In the genomic region with DNA sequence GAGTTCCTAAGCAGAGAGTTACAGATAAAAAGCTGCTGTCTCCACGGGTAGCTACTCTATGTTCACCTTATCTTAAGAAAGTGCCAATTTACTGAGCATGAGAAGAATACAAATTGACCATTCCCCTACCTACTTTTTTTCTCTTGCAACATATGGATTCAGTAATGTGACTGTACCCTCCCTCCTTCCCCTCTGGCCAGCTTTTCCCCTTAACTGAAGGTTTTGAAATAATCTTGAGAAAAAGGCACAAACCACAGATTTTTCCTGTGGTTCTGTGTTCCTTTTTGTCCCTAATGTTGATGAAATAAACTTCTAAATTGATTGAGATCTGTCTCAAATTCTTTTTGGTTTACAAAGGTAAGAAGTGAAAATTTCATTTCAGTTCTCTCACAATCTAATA, we compare ENCODE assay signal across 18 cellular contexts. TPM values are rescaled to one million over a fixed set of nuclear protein-coding genes. Genes with fewer than 3 reads are reported as not detected.
DNase-seq lines count a peak whose midpoint lies in the region; ATAC-seq and TF ChIP-seq lines count a peak whose summit lies in the region.
"Had no signal": no experiment of that assay in that cellular context is flagged by ENCODE, and none has a peak within 500 bp of the region (broad histone marks: within the 10 kb centered on the region; RNA-seq: fewer than 3 reads in every experiment).

No MANE protein-coding gene starts in this region.

- TF ChIP-seq CTCF in foreskin fibroblast (IDR thresholded peaks at IDR 0.05; ENCODE audit: low read depth, low read length) (no peak), thyroid gland (IDR thresholded peaks at IDR 0.05) (no peak)

- no peak for ATAC-seq in activated CD8-positive, alpha-beta memory T cell treated with anti-CD3 and anti-CD28 coated beads, Interleukin-2, amount 10 ng/mL, durations not matched to agents 7 days and 5 days
- no peak for ATAC-seq in naive thymus-derived CD4-positive, alpha-beta T cell

- intact Hi-C loops in activated CD4-positive, alpha-beta memory T cell treated with anti-CD3 and anti-CD28 coated beads for 36 hours (cut with micrococcal nuclease): loop anchor here (1.0 kb wide), 1 partner anchor 12 kb away; no protein-coding TSS in a partner anchor
- intact Hi-C loops in naive thymus-derived CD4-positive, alpha-beta T cell (cut with micrococcal nuclease): loop anchor here in 1 of 2 donors (5.0 kb wide), 2 partner anchors 236 to 856 kb away; a partner anchor contains a TSS
- intact Hi-C loops in thyroid gland (cut with DNase I): no loop called here

- no peaks in the 10 kb centered on the region for H3K27me3 Mint-ChIP-seq in activated CD8-positive, alpha-beta memory T cell treated with anti-CD3 and anti-CD28 coated beads, Interleukin-2, amount 10 ng/mL, durations not matched to agents 7 days and 5 days
- H3K27me3 Mint-ChIP-seq in activated CD4-positive, alpha-beta memory T cell treated with anti-CD3 and anti-CD28 coated beads for 36 hours: no peaks in the 10 kb centered on the region
- H3K27me3 Mint-ChIP-seq in naive thymus-derived CD4-positive, alpha-beta T cell: no peaks in the 10 kb centered on the region

- H3K27ac Mint-ChIP-seq in activated CD8-positive, alpha-beta memory T cell treated with anti-CD3 and anti-CD28 coated beads, Interleukin-2, amount 10 ng/mL, durations not matched to agents 7 days and 5 days: peak overlapping the region; percentile 89
- peak overlapping the region; percentile 99 for H3K27ac Mint-ChIP-seq in activated CD4-positive, alpha-beta memory T cell treated with anti-CD3 and anti-CD28 coated beads for 36 hours
- H3K27ac Mint-ChIP-seq in naive thymus-derived CD4-positive, alpha-beta T cell: peak overlapping the region; percentile 89 to 97 (median 93)

- CTCF ChIA-PET in activated CD8-positive, alpha-beta memory T cell treated with anti-CD3 and anti-CD28 coated beads, Interleukin-2, amount 10 ng/mL, durations not matched to agents 7 days and 5 days (lab: Charles Lee): interaction anchor here (0.9 to 24.8 kb wide), 9 partner anchors 9 to 303 kb away, joined by 3 to 317 read pairs (median 4); no protein-coding TSS in a partner anchor
- CTCF ChIA-PET in activated CD4-positive, alpha-beta memory T cell treated with anti-CD3 and anti-CD28 coated beads for 36 hours (lab: Charles Lee): interaction anchor here (0.9 to 6.8 kb wide), 5 partner anchors 10 to 67 kb away, joined by 3 to 60 read pairs (median 6); no protein-coding TSS in a partner anchor
- CTCF ChIA-PET in naive thymus-derived CD4-positive, alpha-beta T cell (lab: Charles Lee): interaction anchor here (0.6 to 4.4 kb wide), 7 partner anchors 10 to 300 kb away, joined by 3 to 40 read pairs (median 3); no protein-coding TSS in a partner anchor

- H3K27ac ChIP-seq in KOPT-K1 (ENCODE audit: low read depth, low read length, poor library complexity, severe bottlenecking): peak overlapping the region; percentile 59
- H3K27ac ChIP-seq in naive thymus-derived CD4-positive, alpha-beta T cell (ENCODE audit: low read depth, low read length): peak overlapping the region; percentile 52
- H3K27ac ChIP-seq in thyroid gland: no peak overlapping the region

- POLR2A ChIA-PET in activated CD4-positive, alpha-beta memory T cell treated with anti-CD3 and anti-CD28 coated beads for 36 hours (lab: Charles Lee): interaction anchor here (0.8 to 16.8 kb wide), 8 partner anchors 10 to 308 kb away, joined by 3 to 629 read pairs (median 6); no protein-coding TSS in a partner anchor
- POLR2A ChIA-PET in naive thymus-derived CD4-positive, alpha-beta T cell (lab: Charles Lee): interaction anchor here (0.7 to 11.7 kb wide), 8 partner anchors 8 to 235 kb away, joined by 3 to 367 read pairs (median 4); no protein-coding TSS in a partner anchor

- DNase-seq in activated CD8-positive, alpha-beta memory T cell treated with anti-CD3 and anti-CD28 coated beads, Interleukin-2, amount 10 ng/mL, durations not matched to agents 7 days and 5 days: peak; percentile 7
- no peak for DNase-seq in activated CD8-positive, alpha-beta memory T cell treated with anti-CD3 and anti-CD28 coated beads for 24 hours
- DNase-seq in activated CD4-positive, alpha-beta memory T cell treated with anti-CD3 and anti-CD28 coated beads for 36 hours: no peak
- no peak for DNase-seq in naive thymus-derived CD4-positive, alpha-beta T cell
- DNase-seq in foreskin fibroblast (no peak), NCI-H146 (lab: John Stamatoyannopoulos, UW) (no peak), thyroid gland (no peak)
- DNase-seq: ACHN; activated CD4-positive, alpha-beta T cell treated with anti-CD3 and anti-CD28 coated beads, Interleukin-2, amount 50 U/mL, for 1 hour; naive B cell; NCI-H2081 treated with DMSO at 0.1 percent for 48 hours; NCI-H748 treated with DMSO at 0.1 percent for 48 hours; stimulated activated CD4-positive, alpha-beta T cell treated with anti-CD3 and anti-CD28 coated beads, Interleukin-15, amount 100 ng/mL, for 24 hours; T1000 had no signal

- no peaks in the 10 kb centered on the region for H3K27me3 ChIP-seq in naive thymus-derived CD4-positive, alpha-beta T cell (ENCODE audit: control insufficient read depth in 2 of 2, insufficient read depth in 2 of 2, low read length in 2 of 2)
- no peaks in the 10 kb centered on the region for H3K27me3 ChIP-seq in thyroid gland

- H3K9me3 Mint-ChIP-seq in activated CD8-positive, alpha-beta memory T cell treated with anti-CD3 and anti-CD28 coated beads, Interleukin-2, amount 10 ng/mL, durations not matched to agents 7 days and 5 days (ENCODE audit: low read depth): peaks cover 29% of the 10 kb centered on the region
- H3K9me3 Mint-ChIP-seq in activated CD4-positive, alpha-beta memory T cell treated with anti-CD3 and anti-CD28 coated beads for 36 hours: peaks cover 37% of the 10 kb centered on the region
- H3K9me3 Mint-ChIP-seq in naive thymus-derived CD4-positive, alpha-beta T cell: peaks cover 2 to 38% (median 25%) of the 10 kb centered on the region in 11 donors

- H3K36me3 ChIP-seq in KOPT-K1 (ENCODE audit: insufficient read depth, low read length): no peaks in the 10 kb centered on the region; the same call in 1 of the 2 replicates
- H3K36me3 ChIP-seq in naive thymus-derived CD4-positive, alpha-beta T cell (ENCODE audit: control insufficient read depth in 2 of 3, insufficient read depth in 3 of 3, low read length in 3 of 3): no peaks in the 10 kb centered on the region
- H3K36me3 ChIP-seq in thyroid gland: no peaks in the 10 kb centered on the region

- H3K4me3 Mint-ChIP-seq in activated CD8-positive, alpha-beta memory T cell treated with anti-CD3 and anti-CD28 coated beads, Interleukin-2, amount 10 ng/mL, durations not matched to agents 7 days and 5 days: peak overlapping the region; percentile 61
- H3K4me3 Mint-ChIP-seq in activated CD4-positive, alpha-beta memory T cell treated with anti-CD3 and anti-CD28 coated beads for 36 hours: peak overlapping the region; percentile 74
- peak overlapping the region; percentile 59 to 80 (median 74) for H3K4me3 Mint-ChIP-seq in naive thymus-derived CD4-positive, alpha-beta T cell

- peaks cover 60% of the 10 kb centered on the region for H3K36me3 Mint-ChIP-seq in activated CD8-positive, alpha-beta memory T cell treated with anti-CD3 and anti-CD28 coated beads, Interleukin-2, amount 10 ng/mL, durations not matched to agents 7 days and 5 days
- peaks cover 71% of the 10 kb centered on the region for H3K36me3 Mint-ChIP-seq in activated CD4-positive, alpha-beta memory T cell treated with anti-CD3 and anti-CD28 coated beads for 36 hours
- H3K36me3 Mint-ChIP-seq in naive thymus-derived CD4-positive, alpha-beta T cell: peaks cover 17 to 61% (median 32%) of the 10 kb centered on the region in 5 donors

- peaks cover 33% of the 10 kb centered on the region for H3K4me1 Mint-ChIP-seq in activated CD8-positive, alpha-beta memory T cell treated with anti-CD3 and anti-CD28 coated beads, Interleukin-2, amount 10 ng/mL, durations not matched to agents 7 days and 5 days
- peaks cover 37% of the 10 kb centered on the region for H3K4me1 Mint-ChIP-seq in activated CD4-positive, alpha-beta memory T cell treated with anti-CD3 and anti-CD28 coated beads for 36 hours (ENCODE audit: low read depth)
- H3K4me1 Mint-ChIP-seq in naive thymus-derived CD4-positive, alpha-beta T cell: peaks cover 20 to 44% (median 37%) of the 10 kb centered on the region in 7 donors
- H3K4me1 Mint-ChIP-seq: naive B cell had no signal

- no peak overlapping the region for H3K4me3 ChIP-seq in naive thymus-derived CD4-positive, alpha-beta T cell (ENCODE audit: low read length)
- H3K4me3 ChIP-seq in foreskin fibroblast (ENCODE audit: low read depth in 1 of 2, low read length in 2 of 2): no peak overlapping the region
- no peak overlapping the region for H3K4me3 ChIP-seq in thyroid gland (replicated peaks in 1 of 3)

- 37 to 63% methylated on average over 1 of the region's 1 CpG for WGBS in thyroid gland, 2 donors

- H3K9me3 ChIP-seq in KOPT-K1 (ENCODE audit: insufficient read depth, low read length, poor library complexity, severe bottlenecking): peaks cover 29% of the 10 kb centered on the region
- H3K9me3 ChIP-seq in naive thymus-derived CD4-positive, alpha-beta T cell (ENCODE audit: control insufficient read depth in 2 of 3, low read length in 3 of 3): peaks cover 8 to 30% (median 15%) of the 10 kb centered on the region in 3 experiments
- no peaks in the 10 kb centered on the region for H3K9me3 ChIP-seq in thyroid gland

- H3K4me1 ChIP-seq in naive thymus-derived CD4-positive, alpha-beta T cell (ENCODE audit: control insufficient read depth in 2 of 2, insufficient read depth in 2 of 2, low read length in 2 of 2): peaks cover 27% of the 10 kb centered on the region in 2 donors
- H3K4me1 ChIP-seq in thyroid gland: no peaks in the 10 kb centered on the region

- no peak for TF ChIP-seq POLR2A in thyroid gland (IDR thresholded peaks at IDR 0.05)

RNA-seq across cellular contexts. Expression of a gene that starts 2.6 kb away (rescaled TPM):
- 100 to 1,000 TPM; 278 to 444 TPM for total RNA-seq in activated CD8-positive, alpha-beta memory T cell treated with anti-CD3 and anti-CD28 coated beads, Interleukin-2, amount 10 ng/mL, durations not matched to agents 7 days and 5 days
- total RNA-seq in activated CD4-positive, alpha-beta memory T cell treated with anti-CD3 and anti-CD28 coated beads for 36 hours: 100 to 1,000 TPM; 335 to 355 TPM
- total RNA-seq in naive thymus-derived CD4-positive, alpha-beta T cell: 100 to 1,000 TPM; 105 to 307 (median 174) TPM
- 100 to 1,000 TPM; 195 to 217 TPM for polyA plus RNA-seq in naive thymus-derived CD4-positive, alpha-beta T cell
- 1 to 10 TPM; 1.9 to 9.7 (median 2.6) TPM for total RNA-seq in thyroid gland
- total RNA-seq: frontal cortex, M059J, temporal lobe had no signal

Comparison
In these comparisons a context has a peak if more than half of its experiments do, and no peak if none do; other contexts are left out.
1. H3K27ac ChIP-seq: peak in KOPT-K1 (single experiment) and naive thymus-derived CD4-positive, alpha-beta T cell (single experiment); none in thyroid gland (0 of 3).
2. RNA of a gene that starts 2.6 kb away (total RNA-seq): 278 to 444 TPM in activated CD8-positive, alpha-beta memory T cell treated with anti-CD3 and anti-CD28 coated beads, Interleukin-2, amount 10 ng/mL, durations not matched to agents 7 days and 5 days, 335 to 355 TPM in activated CD4-positive, alpha-beta memory T cell treated with anti-CD3 and anti-CD28 coated beads for 36 hours and 105 to 307 TPM in naive thymus-derived CD4-positive, alpha-beta T cell; 1.9 to 9.7 TPM in thyroid gland; every median in the first group is over 4 times any median in the second.
3. Peak in every context shown above with its lines, with median percentiles within 50 percentile points of each other: H3K27ac Mint-ChIP-seq and H3K4me3 Mint-ChIP-seq.